Comparison of ENCODE assay signal across 10 cellular contexts in the genomic region with DNA sequence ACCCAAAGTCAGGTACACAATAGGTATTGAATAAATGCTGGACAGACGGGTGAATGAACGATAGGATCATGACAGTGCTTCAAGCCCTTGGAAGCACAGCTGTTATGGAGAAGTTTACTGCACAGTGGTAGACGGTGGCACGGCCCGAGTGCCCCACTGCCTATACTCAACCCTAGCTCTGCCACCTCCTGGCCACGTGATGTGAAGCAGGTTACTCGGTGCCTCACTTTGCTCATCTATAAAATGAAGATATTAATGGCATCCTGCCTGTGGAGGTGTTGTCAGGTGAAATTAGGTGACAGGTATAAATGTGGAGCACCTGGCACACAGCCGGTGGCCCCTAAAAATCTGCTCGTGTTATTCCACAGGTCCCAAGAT. TPM values are rescaled to one million over a fixed set of nuclear protein-coding genes. Genes with fewer than 3 reads are reported as not detected.
DNase-seq lines count a peak whose midpoint lies in the region; ATAC-seq, FAIRE-seq and TF ChIP-seq lines count a peak whose summit lies in the region.
"Had no signal": no experiment of that assay in that cellular context is flagged by ENCODE, and none has a peak within 500 bp of the region (broad histone marks: within the 10 kb centered on the region; RNA-seq: fewer than 3 reads in every experiment).

No MANE protein-coding gene starts in this region.

- H3K36me3 ChIP-seq in heart right ventricle, result peaks cover 0 to 5% (median 0%) of the 10 kb centered on the region in 9 donors
- no peaks in the 10 kb centered on the region for H3K36me3 ChIP-seq in pancreas

- ATAC-seq in heart right ventricle (peak in 1 of 8 donors; percentile 46), Right ventricle myocardium superior (ENCODE audit: poor library complexity) (no peak), pancreas (peak; percentile 88 to 93 (median 90)), GM21825 (IDR thresholded peaks at IDR 0.05; ENCODE audit: unreplicated experiment) (no peak)

- peak overlapping the region in 9 of 10 donors; percentile 25 to 91 (median 65) for H3K27ac ChIP-seq in heart right ventricle
- peak overlapping the region; percentile 64 to 92 for H3K27ac ChIP-seq in coronary artery
- H3K27ac ChIP-seq in pancreas, result no peak overlapping the region

- intact Hi-C loops in heart right ventricle (cut with DNase I), result no loop called here
- intact Hi-C loops in Right ventricle myocardium superior (cut with DNase I), result no loop called here
- intact Hi-C loops in pancreas (cut with DNase I), result no loop called here

- WGBS in heart right ventricle, 2 donors, result 35 to 43% methylated on average over 9 of the region's 9 CpGs
- WGBS in pancreas, 2 donors, result 15 to 25% methylated on average over 9 of the region's 9 CpGs

- no peak for TF ChIP-seq POLR2A in NB4 (IDR thresholded peaks at IDR 0.05; ENCODE audit: extremely low read depth, insufficient read length)

- TF ChIP-seq CTCF in heart right ventricle (IDR thresholded peaks at IDR 0.05) (peak in 6 of 9 donors; percentile 7 to 42 (median 33)), NB4 (IDR thresholded peaks at IDR 0.05; ENCODE audit: low read depth, low read length) (peak; percentile 56), coronary artery (IDR thresholded peaks at IDR 0.05) (peak; percentile 21), pancreas (IDR thresholded peaks at IDR 0.05) (peak in 2 of 4 donors; percentile 24 to 32)

- H3K4me3 ChIP-seq in heart right ventricle (peak overlapping the region in 8 of 10 donors; percentile 6 to 51 (median 40)), NB4 (ENCODE audit: low read depth, low read length) (peak overlapping the region; percentile 48), coronary artery (peak overlapping the region; percentile 65), pancreas (peak overlapping the region in 1 of 4 donors; percentile 22)

- H3K27me3 ChIP-seq in heart right ventricle (no peaks in the 10 kb centered on the region), pancreas (no peaks in the 10 kb centered on the region)

- H3K9me3 ChIP-seq in heart right ventricle (no peaks in the 10 kb centered on the region), pancreas (no peaks in the 10 kb centered on the region)

- H3K4me1 ChIP-seq in heart right ventricle (peaks cover 17 to 94% (median 55%) of the 10 kb centered on the region in 9 donors), pancreas (no peaks in the 10 kb centered on the region)

- DNase-seq in heart right ventricle, result no peak
- DNase-seq in Right ventricle myocardium superior, result no peak
- DNase-seq in NB4 (ENCODE audit: low read depth), result peak; percentile 67
- DNase-seq in activated CD4-positive, alpha-beta T cell treated with anti-CD3 and anti-CD28 coated beads for 1 hour, result peak; percentile 64
- no peak for DNase-seq in coronary artery (ENCODE audit: low spot score)
- peak in 4 of 6 donors; percentile 28 to 70 (median 60) for DNase-seq in pancreas
- DNase-seq in AG08396 (ENCODE audit: low spot score), result no peak

- FAIRE-seq in pancreas (lab: Jason Lieb, UNC), result no peak
- FAIRE-seq: G401.6 had no signal

RNA-seq across cellular contexts. Expression of a gene that starts 5.8 kb away (rescaled TPM):
- total RNA-seq in heart right ventricle (100 to 1,000 TPM in 9 of 10 donors, 10 to 100 TPM in 1; 85.7 to 253 (median 168) TPM), Right ventricle myocardium superior (297 TPM), pancreas (under 1 TPM; 0.09 to 0.53 (median 0.26) TPM)
- polyA plus RNA-seq in heart right ventricle (100 to 1,000 TPM in 1 of 2 donors, 10 to 100 TPM in 1; 19.6 to 374 TPM), pancreas (1 to 10 TPM; 1.3 to 1.4 TPM)
- total RNA-seq: dermis microvascular lymphatic vessel endothelial cell had no signal

RNA-seq across cellular contexts. Expression of a gene that starts 26.5 kb away (rescaled TPM):
- 1 to 10 TPM in 3 of 10 donors, under 1 TPM in 6, not detected in 1; 0.40 to 1.6 (median 0.75) TPM for total RNA-seq in heart right ventricle
- 1 to 10 TPM in 1 of 2 donors, not detected in 1; 1.3 TPM for polyA plus RNA-seq in heart right ventricle
- total RNA-seq in Right ventricle myocardium superior, result 1.3 TPM
- total RNA-seq in pancreas, result not detected
- polyA plus RNA-seq in pancreas, result not detected
- total RNA-seq: dermis microvascular lymphatic vessel endothelial cell had no signal

RNA-seq across cellular contexts. Expression of a gene that starts 43.4 kb away (rescaled TPM):
- total RNA-seq in heart right ventricle (not detected), Right ventricle myocardium superior (not detected), pancreas (not detected)
- polyA plus RNA-seq in heart right ventricle (not detected), pancreas (not detected)
- total RNA-seq: dermis microvascular lymphatic vessel endothelial cell had no signal

RNA-seq across cellular contexts. Expression of a gene that starts 55.6 kb away (rescaled TPM):
- total RNA-seq in heart right ventricle (under 1 TPM in 9 of 10 donors, not detected in 1; 0.07 to 0.37 (median 0.15) TPM), Right ventricle myocardium superior (0.56 TPM), pancreas (1 to 10 TPM in 2 of 6 donors, under 1 TPM in 4; 0.51 to 1.3 (median 0.87) TPM)
- polyA plus RNA-seq in heart right ventricle (under 1 TPM; 0.22 to 0.29 TPM), pancreas (under 1 TPM; 0.30 to 0.31 TPM)

Comparison
In these comparisons a context has a peak if more than half of its experiments do, and no peak if none do; other contexts are left out.
1. ATAC-seq: peak in pancreas (4 of 4); none in Right ventricle myocardium superior (single experiment) and GM21825 (single experiment).
2. DNase-seq: peak in NB4 (single experiment), activated CD4-positive, alpha-beta T cell treated with anti-CD3 and anti-CD28 coated beads for 1 hour (single experiment) and pancreas (4 of 6); none in heart right ventricle (0 of 2), Right ventricle myocardium superior (single experiment), coronary artery (single experiment) and AG08396 (single experiment).
3. H3K27ac ChIP-seq: peak in heart right ventricle (9 of 10) and coronary artery (2 of 2); none in pancreas (0 of 4).
4. RNA of a gene that starts 5.8 kb away (total RNA-seq): 297 TPM in Right ventricle myocardium superior (single experiment) and 85.7 to 253 TPM in heart right ventricle; 0.09 to 0.53 TPM in pancreas; every median in the first group is over 10 times any median in the second.